In the genomic region with DNA sequence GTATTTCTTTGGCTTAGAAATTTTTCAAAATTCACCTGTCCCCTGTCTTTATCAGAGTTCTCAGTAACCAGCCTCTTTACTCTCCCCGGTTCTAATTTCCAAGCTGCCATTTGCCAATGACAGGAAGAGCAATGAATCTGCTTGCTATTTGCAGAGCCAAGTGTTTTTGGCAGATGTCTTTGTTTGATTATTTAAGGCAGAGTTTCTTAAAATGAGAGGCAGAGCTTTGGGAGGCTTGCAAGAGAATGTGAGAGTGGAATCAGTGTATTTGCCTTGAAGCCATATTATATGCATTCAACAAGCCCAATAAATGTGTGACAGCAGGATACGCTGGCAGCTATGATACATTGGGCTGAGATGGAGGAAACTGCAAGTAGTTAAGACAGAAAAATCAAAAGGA, we compare ENCODE assay signal across 17 cellular contexts.
DNase-seq lines count a peak whose midpoint lies in the region; ATAC-seq and TF ChIP-seq lines count a peak whose summit lies in the region.
"Had no signal": no experiment of that assay in that cellular context is flagged by ENCODE, and none has a peak within 500 bp of the region (broad histone marks: within the 10 kb centered on the region; RNA-seq: fewer than 3 reads in every experiment).

No MANE protein-coding gene starts in this region.

- peaks cover 6% of the 10 kb centered on the region for H3K36me3 ChIP-seq in SK-N-MC (ENCODE audit: insufficient read depth, low read length)
- H3K36me3 ChIP-seq: Peyer's patch had no signal

- H3K9me3 ChIP-seq in SK-N-MC (ENCODE audit: low read depth, low read length): no peaks in the 10 kb centered on the region
- H3K9me3 ChIP-seq: Peyer's patch had no signal

- H3K4me3 Mint-ChIP-seq in mesothelial cell of epicardium: no peak overlapping the region
- H3K4me3 Mint-ChIP-seq in activated CD8-positive, alpha-beta T cell treated with anti-CD3 and anti-CD28 coated beads, Interleukin-2, amount 10 ng/mL, durations not matched to agents 7 days and 5 days: no peak overlapping the region
- H3K4me3 Mint-ChIP-seq: activated naive CD4-positive, alpha-beta T cell treated with anti-CD3 and anti-CD28 coated beads, Interleukin-2, amount 10 ng/mL, durations not matched to agents 7 days and 5 days; B cell had no signal

- H3K27me3 Mint-ChIP-seq in mesothelial cell of epicardium (ENCODE audit: low read depth): no peaks in the 10 kb centered on the region
- no peaks in the 10 kb centered on the region for H3K27me3 Mint-ChIP-seq in activated CD8-positive, alpha-beta T cell treated with anti-CD3 and anti-CD28 coated beads, Interleukin-2, amount 10 ng/mL, durations not matched to agents 7 days and 5 days (ENCODE audit: low read depth)
- H3K27me3 Mint-ChIP-seq: activated naive CD4-positive, alpha-beta T cell treated with anti-CD3 and anti-CD28 coated beads, Interleukin-2, amount 10 ng/mL, durations not matched to agents 7 days and 5 days; B cell had no signal

- no peaks in the 10 kb centered on the region for H3K9me3 Mint-ChIP-seq in mesothelial cell of epicardium
- H3K9me3 Mint-ChIP-seq in activated CD8-positive, alpha-beta T cell treated with anti-CD3 and anti-CD28 coated beads, Interleukin-2, amount 10 ng/mL, durations not matched to agents 7 days and 5 days (ENCODE audit: insufficient read depth): no peaks in the 10 kb centered on the region
- H3K9me3 Mint-ChIP-seq: activated naive CD4-positive, alpha-beta T cell treated with anti-CD3 and anti-CD28 coated beads, Interleukin-2, amount 10 ng/mL, durations not matched to agents 7 days and 5 days had no signal

- peak overlapping the region; percentile 69 for H3K9ac ChIP-seq in SK-N-MC (ENCODE audit: insufficient read length)

- POLR2A ChIA-PET in activated CD8-positive, alpha-beta T cell treated with anti-CD3 and anti-CD28 coated beads, Interleukin-2, amount 10 ng/mL, durations not matched to agents 7 days and 5 days (lab: Charles Lee): no interaction called here

- peak overlapping the region; percentile 95 for H3K27ac ChIP-seq in SK-N-MC
- H3K27ac ChIP-seq: HL-60, Peyer's patch had no signal

- TF ChIP-seq CTCF in mesothelial cell of epicardium (IDR thresholded peaks at IDR 0.05; ENCODE audit: unreplicated experiment): no peak

- CTCF ChIA-PET in activated CD8-positive, alpha-beta T cell treated with anti-CD3 and anti-CD28 coated beads, Interleukin-2, amount 10 ng/mL, durations not matched to agents 7 days and 5 days (lab: Charles Lee): no interaction called here

- peak overlapping the region; percentile 17 for H3K27ac Mint-ChIP-seq in mesothelial cell of epicardium
- no peak overlapping the region for H3K27ac Mint-ChIP-seq in activated CD8-positive, alpha-beta T cell treated with anti-CD3 and anti-CD28 coated beads, Interleukin-2, amount 10 ng/mL, durations not matched to agents 7 days and 5 days
- H3K27ac Mint-ChIP-seq: activated naive CD4-positive, alpha-beta T cell treated with anti-CD3 and anti-CD28 coated beads, Interleukin-2, amount 10 ng/mL, durations not matched to agents 7 days and 5 days; B cell had no signal

- H3K4me1 Mint-ChIP-seq in mesothelial cell of epicardium: peaks cover 8% of the 10 kb centered on the region
- H3K4me1 Mint-ChIP-seq in activated CD8-positive, alpha-beta T cell treated with anti-CD3 and anti-CD28 coated beads, Interleukin-2, amount 10 ng/mL, durations not matched to agents 7 days and 5 days (ENCODE audit: low read depth): no peaks in the 10 kb centered on the region
- H3K4me1 Mint-ChIP-seq: activated naive CD4-positive, alpha-beta T cell treated with anti-CD3 and anti-CD28 coated beads, Interleukin-2, amount 10 ng/mL, durations not matched to agents 7 days and 5 days; B cell had no signal

- no peak for ATAC-seq in activated CD8-positive, alpha-beta T cell treated with anti-CD3 and anti-CD28 coated beads, Interleukin-2, amount 10 ng/mL, durations not matched to agents 7 days and 5 days

- no peaks in the 10 kb centered on the region for H3K36me3 Mint-ChIP-seq in mesothelial cell of epicardium
- no peaks in the 10 kb centered on the region for H3K36me3 Mint-ChIP-seq in activated CD8-positive, alpha-beta T cell treated with anti-CD3 and anti-CD28 coated beads, Interleukin-2, amount 10 ng/mL, durations not matched to agents 7 days and 5 days (ENCODE audit: low read depth)
- H3K36me3 Mint-ChIP-seq: activated naive CD4-positive, alpha-beta T cell treated with anti-CD3 and anti-CD28 coated beads, Interleukin-2, amount 10 ng/mL, durations not matched to agents 7 days and 5 days had no signal

- H3K4me3 ChIP-seq in SK-N-MC: peak overlapping the region; percentile 70
- H3K4me3 ChIP-seq: Peyer's patch had no signal

- DNase-seq in DMS79 treated with DMSO at 0.1 percent for 48 hours (lab: John Stamatoyannopoulos, UW) (peak; percentile 35), NCI-H2029 treated with DMSO at 0.1 percent for 48 hours (lab: John Stamatoyannopoulos, UW) (peak; percentile 71), SK-N-MC (ENCODE audit: low read depth, low spot score) (peak; percentile 94), mesothelial cell of epicardium (ENCODE audit: low spot score in 2 of 2, unreplicated experiment in 2 of 2) (no peak), NOMO-1 treated with dmso at 0.1 percent for 144 hours (lab: John Stamatoyannopoulos, UW; ENCODE audit: unreplicated experiment) (no peak), Kasumi-1 (lab: John Stamatoyannopoulos, UW) (no peak)
- DNase-seq in activated effector memory CD4-positive, alpha-beta T cell treated with Interleukin-2 at 50 U/mL for 16 hours: no peak
- DNase-seq in activated CD8-positive, alpha-beta T cell treated with anti-CD3 and anti-CD28 coated beads, Interleukin-2, amount 10 ng/mL, durations not matched to agents 7 days and 5 days: no peak
- DNase-seq: activated CD8-positive, alpha-beta memory T cell treated with anti-CD3 and anti-CD28 coated beads, Interleukin-2, amount 50 U/mL, for 4 hours; activated naive CD4-positive, alpha-beta T cell treated with anti-CD3 and anti-CD28 coated beads, Interleukin-2, amount 10 ng/mL, durations not matched to agents 7 days and 5 days; effector memory CD4-positive, alpha-beta T cell; midbrain; NCI-H2227 treated with DMSO at 0.1 percent for 48 hours; Peyer's patch; T-helper 1 cell had no signal

Comparison
In these comparisons a context has a peak if more than half of its experiments do, and no peak if none do; other contexts are left out.
1. DNase-seq: peak in DMS79 treated with DMSO at 0.1 percent for 48 hours (single experiment), NCI-H2029 treated with DMSO at 0.1 percent for 48 hours (single experiment) and SK-N-MC (single experiment); none in mesothelial cell of epicardium (0 of 2), activated effector memory CD4-positive, alpha-beta T cell treated with Interleukin-2 at 50 U/mL for 16 hours (single experiment), activated CD8-positive, alpha-beta T cell treated with anti-CD3 and anti-CD28 coated beads, Interleukin-2, amount 10 ng/mL, durations not matched to agents 7 days and 5 days (single experiment), NOMO-1 treated with dmso at 0.1 percent for 144 hours (single experiment) and Kasumi-1 (0 of 2).